15 cellular contexts compared by ENCODE assay signal in genomic region chr1:14543191-14543849, GRCh38. TPM values are rescaled to one million over a fixed set of nuclear protein-coding genes. Genes with fewer than 3 reads are reported as not detected.
DNase-seq lines count a peak whose midpoint lies in the region; ATAC-seq and TF ChIP-seq lines count a peak whose summit lies in the region.
"Had no signal": no experiment of that assay in that cellular context is flagged by ENCODE, and none has a peak within 500 bp of the region (broad histone marks: within the 10 kb centered on the region; RNA-seq: fewer than 3 reads in every experiment).

No MANE protein-coding gene starts in this region.

- no peaks in the 10 kb centered on the region for H3K9me3 ChIP-seq in fibroblast of lung (ENCODE audit: control insufficient read depth, insufficient read depth, low read depth, low read length)
- no peaks in the 10 kb centered on the region for H3K9me3 ChIP-seq in effector memory CD4-positive, alpha-beta T cell (ENCODE audit: control insufficient read depth, low read length)
- H3K9me3 ChIP-seq: ovary had no signal

- H3K79me2 ChIP-seq in fibroblast of lung (ENCODE audit: control insufficient read depth, insufficient read depth, low read length) = no peaks in the 10 kb centered on the region
- H3K79me2 ChIP-seq: hepatocyte had no signal

- H3K4me3 ChIP-seq in fibroblast of lung (replicated peaks in 1 of 4; ENCODE audit: control extremely low read depth in 1 of 4, insufficient read depth in 1 of 4, low read depth in 3 of 4, low read length in 4 of 4) = no peak overlapping the region
- H3K4me3 ChIP-seq in effector memory CD4-positive, alpha-beta T cell (ENCODE audit: insufficient read depth, low read depth, low read length, poor library complexity, severe bottlenecking) = no peak overlapping the region
- H3K4me3 ChIP-seq: hepatocyte, ovary had no signal

- H4K20me1 ChIP-seq in fibroblast of lung (ENCODE audit: control insufficient read depth, extremely low read depth, insufficient read depth, low read length) = no peaks in the 10 kb centered on the region

- H3K27ac ChIP-seq in fibroblast of lung (ENCODE audit: insufficient read depth, low read length) = no peak overlapping the region
- H3K27ac ChIP-seq in effector memory CD4-positive, alpha-beta T cell (ENCODE audit: insufficient read depth, low read length, poor library complexity, severe bottlenecking) = no peak overlapping the region
- H3K27ac ChIP-seq: C4-2B, hepatocyte, KMS-11, ovary, VCaP had no signal

- no peaks in the 10 kb centered on the region for H3K36me3 ChIP-seq in fibroblast of lung (ENCODE audit: control insufficient read depth, insufficient read depth, low read length)
- H3K36me3 ChIP-seq in effector memory CD4-positive, alpha-beta T cell (ENCODE audit: control insufficient read depth, insufficient read depth, low read length) = no peaks in the 10 kb centered on the region
- H3K36me3 ChIP-seq: ovary had no signal

- no peaks in the 10 kb centered on the region for H3K27me3 ChIP-seq in fibroblast of lung (ENCODE audit: control insufficient read depth, insufficient read depth, low read length)
- no peaks in the 10 kb centered on the region for H3K27me3 ChIP-seq in effector memory CD4-positive, alpha-beta T cell (replicated peaks; ENCODE audit: control insufficient read depth, insufficient read depth, low read length, poor library complexity, severe bottlenecking)
- H3K27me3 ChIP-seq: hepatocyte, ovary had no signal

- H3K9ac ChIP-seq in fibroblast of lung (ENCODE audit: insufficient read depth, low read length) = no peak overlapping the region
- H3K9ac ChIP-seq: KMS-11 had no signal

- ATAC-seq in GM21825 (IDR thresholded peaks at IDR 0.05; ENCODE audit: unreplicated experiment) = no peak

- DNase-seq in AG20443 (ENCODE audit: low spot score) (peak; percentile 62), M059J (ENCODE audit: low read depth) (peak; percentile 49), fibroblast of lung (ENCODE audit: low read depth in 2 of 2) (peak; percentile 36 to 62), renal cortical epithelial cell (ENCODE audit: low read depth) (peak; percentile 69), NCI-H2107 (lab: John Stamatoyannopoulos, UW) (no peak)
- DNase-seq in effector memory CD4-positive, alpha-beta T cell = no peak
- no peak for DNase-seq in activated naive CD4-positive, alpha-beta T cell treated with Interleukin-2 at 50 U/mL for 16 hours
- DNase-seq: activated CD4-positive, alpha-beta memory T cell treated with anti-CD3 and anti-CD28 coated beads, Interleukin-2, amount 10 ng/mL, durations not matched to agents 7 days and 5 days; DMS79; ovary had no signal

- no peak overlapping the region for H2AFZ ChIP-seq in fibroblast of lung (ENCODE audit: low read length)
- H2AFZ ChIP-seq: hepatocyte had no signal

- no peaks in the 10 kb centered on the region for H3K4me1 ChIP-seq in fibroblast of lung (ENCODE audit: control insufficient read depth, extremely low read depth, insufficient read depth, low read length)
- no peaks in the 10 kb centered on the region for H3K4me1 ChIP-seq in effector memory CD4-positive, alpha-beta T cell (ENCODE audit: control insufficient read depth, insufficient read depth, low read length, poor library complexity, severe bottlenecking)

- TF ChIP-seq CTCF in fibroblast of lung (conservative IDR thresholded peaks at IDR 0.05 in 1 of 2, IDR thresholded peaks at IDR 0.05 in 1 of 2; ENCODE audit: low read depth in 1 of 2, low read length in 2 of 2) = no peak

- no peak overlapping the region for H3K4me2 ChIP-seq in fibroblast of lung (ENCODE audit: extremely low read depth, insufficient read depth, low read length)
- H3K4me2 ChIP-seq: hepatocyte, KMS-11 had no signal

RNA-seq across cellular contexts. Expression of gene KAZN, which starts 55.2 kb away (rescaled TPM):
- 2.0 and 6.4 TPM in 2 replicates for total RNA-seq in M059J (2014; rRNA removed; shearing (Covaris generic))
- total RNA-seq in fibroblast of lung (4.6 and 5.0 TPM in 2 replicates), renal cortical epithelial cell (9.4 and 30.8 TPM in 2 replicates)
- 2.4 and 3.4 TPM in 2 replicates for polyA plus RNA-seq in fibroblast of lung
- 7.6 and 12.8 TPM in 2 replicates for polyA plus RNA-seq in fibroblast of lung (2012)
- 5.8 and 11.6 TPM in 2 replicates for polyA minus RNA-seq in fibroblast of lung (ENCODE audit: low replicate concordance)

Comparison
In these comparisons a context has a peak if more than half of its experiments do, and no peak if none do; other contexts are left out.
1. DNase-seq: peak in AG20443 (single experiment), M059J (single experiment), fibroblast of lung (2 of 2) and renal cortical epithelial cell (single experiment); none in effector memory CD4-positive, alpha-beta T cell (0 of 3), activated naive CD4-positive, alpha-beta T cell treated with Interleukin-2 at 50 U/mL for 16 hours (single experiment) and NCI-H2107 (single experiment).